ENCODE assay signal across 8 cellular contexts in genomic region chr1:234065794-234066447, GRCh38.
DNase-seq lines count a peak whose midpoint lies in the region; ATAC-seq and TF ChIP-seq lines count a peak whose summit lies in the region.

No MANE protein-coding gene starts in this region.

- no peaks in the 10 kb centered on the region for H3K9me3 ChIP-seq in mucosa of descending colon

- no peaks in the 10 kb centered on the region for H3K36me3 ChIP-seq in mucosa of descending colon (ENCODE audit: low read depth)

- H3K4me1 Mint-ChIP-seq in activated CD8-positive, alpha-beta T cell treated with anti-CD3 and anti-CD28 coated beads for 36 hours (ENCODE audit: low read depth): no peaks in the 10 kb centered on the region
- H3K4me1 Mint-ChIP-seq in effector memory CD8-positive, alpha-beta T cell (ENCODE audit: low read depth in 2 of 2): peaks cover 4% of the 10 kb centered on the region in 2 donors

- CTCF ChIA-PET in activated CD8-positive, alpha-beta T cell treated with anti-CD3 and anti-CD28 coated beads for 36 hours (lab: Charles Lee): interaction anchor here (0.6 to 3.8 kb wide), 17 partner anchors 10 to 760 kb away, joined by 3 to 26 read pairs (median 3); no protein-coding TSS in a partner anchor

- POLR2A ChIA-PET in activated CD8-positive, alpha-beta T cell treated with anti-CD3 and anti-CD28 coated beads for 36 hours (lab: Charles Lee): no interaction called here

- H3K27me3 Mint-ChIP-seq in activated CD8-positive, alpha-beta T cell treated with anti-CD3 and anti-CD28 coated beads for 36 hours: peaks cover 3% of the 10 kb centered on the region
- peaks cover 9 to 26% of the 10 kb centered on the region in 2 donors for H3K27me3 Mint-ChIP-seq in effector memory CD8-positive, alpha-beta T cell

- TF ChIP-seq CTCF in activated CD8-positive, alpha-beta T cell treated with anti-CD3 and anti-CD28 coated beads for 36 hours (IDR thresholded peaks at IDR 0.05): peak; percentile 78
- peak; percentile 43 for TF ChIP-seq CTCF in mucosa of descending colon (IDR thresholded peaks at IDR 0.05)

- peaks cover 8% of the 10 kb centered on the region for H3K9me3 Mint-ChIP-seq in activated CD8-positive, alpha-beta T cell treated with anti-CD3 and anti-CD28 coated beads for 36 hours
- peaks cover 0 to 2% of the 10 kb centered on the region in 2 donors for H3K9me3 Mint-ChIP-seq in effector memory CD8-positive, alpha-beta T cell

- no peaks in the 10 kb centered on the region for H3K36me3 Mint-ChIP-seq in activated CD8-positive, alpha-beta T cell treated with anti-CD3 and anti-CD28 coated beads for 36 hours (ENCODE audit: low read depth)
- no peaks in the 10 kb centered on the region for H3K36me3 Mint-ChIP-seq in effector memory CD8-positive, alpha-beta T cell (ENCODE audit: insufficient read depth)

- no peaks in the 10 kb centered on the region for H3K4me1 ChIP-seq in mucosa of descending colon (ENCODE audit: low read depth)

- ATAC-seq in HG03108 (IDR thresholded peaks at IDR 0.05; ENCODE audit: unreplicated experiment): peak; percentile 47
- ATAC-seq in activated CD8-positive, alpha-beta T cell treated with anti-CD3 and anti-CD28 coated beads for 36 hours: no peak
- ATAC-seq in effector memory CD8-positive, alpha-beta T cell (replicated peaks): no peak
- peak; percentile 59 for ATAC-seq in mucosa of descending colon
- no peak for ATAC-seq in GM18520 (IDR thresholded peaks at IDR 0.05; ENCODE audit: unreplicated experiment)

- DNase-seq in GM03348 (ENCODE audit: low spot score) (peak; percentile 75), NCI-H69 (lab: John Stamatoyannopoulos, UW) (peak; percentile 85), mucosa of descending colon (peak; percentile 67 to 93 (median 80))
- DNase-seq in activated CD8-positive, alpha-beta T cell treated with anti-CD3 and anti-CD28 coated beads for 36 hours: peak; percentile 86
- DNase-seq in effector memory CD8-positive, alpha-beta T cell: peak; percentile 55 to 62 (median 62)
- DNase-seq in stimulated activated CD8-positive, alpha-beta memory T cell treated with anti-CD3 and anti-CD28 coated beads, Interleukin-7, amount 100 ng/mL, for 4 hours (ENCODE audit: low read depth in 2 of 2): peak; percentile 16 to 24

- H3K4me3 Mint-ChIP-seq in activated CD8-positive, alpha-beta T cell treated with anti-CD3 and anti-CD28 coated beads for 36 hours: no peak overlapping the region
- H3K4me3 Mint-ChIP-seq in effector memory CD8-positive, alpha-beta T cell: no peak overlapping the region

- intact Hi-C loops in activated CD8-positive, alpha-beta T cell treated with anti-CD3 and anti-CD28 coated beads for 36 hours (cut with micrococcal nuclease): loop anchor here (5.0 kb wide), 1 partner anchor 764 kb away; no protein-coding TSS in a partner anchor
- intact Hi-C loops in mucosa of descending colon (cut with DNase I, micrococcal nuclease): no loop called here

- H3K27ac Mint-ChIP-seq in activated CD8-positive, alpha-beta T cell treated with anti-CD3 and anti-CD28 coated beads for 36 hours: no peak overlapping the region
- no peak overlapping the region for H3K27ac Mint-ChIP-seq in effector memory CD8-positive, alpha-beta T cell

- H3K4me3 ChIP-seq in mucosa of descending colon: no peak overlapping the region

Comparison
In these comparisons a context has a peak if more than half of its experiments do, and no peak if none do; other contexts are left out.
1. DNase-seq: peak in every context shown above with its lines; median percentile 86 in activated CD8-positive, alpha-beta T cell treated with anti-CD3 and anti-CD28 coated beads for 36 hours; 85 in NCI-H69; 80 in mucosa of descending colon; 75 in GM03348; 62 in effector memory CD8-positive, alpha-beta T cell; 20 in stimulated activated CD8-positive, alpha-beta memory T cell treated with anti-CD3 and anti-CD28 coated beads, Interleukin-7, amount 100 ng/mL, for 4 hours.
2. ATAC-seq: peak in HG03108 (single experiment) and mucosa of descending colon (single experiment); none in activated CD8-positive, alpha-beta T cell treated with anti-CD3 and anti-CD28 coated beads for 36 hours (single experiment), effector memory CD8-positive, alpha-beta T cell (single experiment) and GM18520 (single experiment).